In the genomic region with DNA sequence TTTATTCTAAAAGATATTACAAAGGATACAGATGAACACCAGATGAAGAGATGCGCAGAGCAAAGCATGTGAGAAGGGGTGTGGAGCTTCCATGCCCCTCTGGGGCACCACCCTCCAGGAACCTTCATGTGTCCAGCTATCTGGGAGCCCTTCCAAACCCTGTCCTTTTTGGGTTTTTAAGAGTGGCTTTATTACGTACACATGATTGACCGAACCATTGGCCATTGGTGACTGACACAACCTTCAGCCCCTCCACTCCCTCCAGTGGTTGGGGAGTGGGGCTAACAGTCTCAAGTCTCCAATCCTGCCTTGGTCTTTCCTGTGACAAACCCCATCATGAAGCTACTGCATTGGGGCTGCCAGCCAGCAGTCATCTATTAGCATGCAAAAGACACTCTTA, we compare ENCODE assay signal across 23 cellular contexts. TPM values are rescaled to one million over a fixed set of nuclear protein-coding genes. Genes with fewer than 3 reads are reported as not detected.
"Had no signal": no experiment of that assay in that cellular context is flagged by ENCODE, and none has a peak within 500 bp of the region (broad histone marks: within the 10 kb centered on the region; RNA-seq: fewer than 3 reads in every experiment).

No MANE protein-coding gene starts in this region.

- DNase-seq: activated CD4-positive, alpha-beta memory T cell treated with anti-CD3 and anti-CD28 coated beads, Interleukin-2, amount 10 ng/mL, durations not matched to agents 7 days and 5 days; activated CD4-positive, alpha-beta T cell treated with anti-CD3 and anti-CD28 coated beads, Interleukin-2, amount 10 ng/mL, durations not matched to agents 24 days and 14 days; activated effector memory CD4-positive, alpha-beta T cell treated with Interleukin-2 at 50 U/mL for 16 hours; activated naive CD4-positive, alpha-beta T cell treated with anti-CD3 and anti-CD28 coated beads, Interleukin-2, amount 10 ng/mL, durations not matched to agents 7 days and 5 days; activated T-cell treated with anti-CD3 and anti-CD28 coated beads, Interleukin-2, amount 50 U/mL, for 72 hours; amygdala; erythroblast; foreskin fibroblast; immature natural killer cell; natural killer cell; ovary; spleen; stimulated activated CD4-positive, alpha-beta T cell treated with anti-CD3 and anti-CD28 coated beads, Interleukin-4, amount 100 ng/mL, for 1 hour; stimulated activated naive CD4-positive, alpha-beta T cell treated with Interleukin-2 at 50 U/mL for 16 hours had no signal

- H3K4me3 Mint-ChIP-seq: activated CD4-positive, alpha-beta memory T cell treated with anti-CD3 and anti-CD28 coated beads, Interleukin-2, amount 10 ng/mL, durations not matched to agents 7 days and 5 days; activated CD4-positive, alpha-beta T cell treated with anti-CD3 and anti-CD28 coated beads, Interleukin-2, amount 10 ng/mL, durations not matched to agents 24 days and 14 days; activated naive CD4-positive, alpha-beta T cell treated with anti-CD3 and anti-CD28 coated beads, Interleukin-2, amount 10 ng/mL, durations not matched to agents 7 days and 5 days; activated T-cell treated with anti-CD3 and anti-CD28 coated beads, Interleukin-2, amount 50 U/mL, for 72 hours; immature natural killer cell; mesothelial cell of epicardium; natural killer cell; T-helper 1 cell treated with Interleukin-12 subunit alpha and Interleukin-12 subunit beta and Interleukin-4 antibody, amounts not matched to agents 30 μg/mL and 1 μg/mL, for 36 hours; type B pancreatic cell had no signal

- H3K36me3 ChIP-seq: cardiac muscle cell, ovary, prostate gland, spleen, thoracic aorta had no signal

- H3K9me3 ChIP-seq: ovary, prostate gland, spleen, thoracic aorta had no signal

- ATAC-seq: activated T-cell treated with anti-CD3 and anti-CD28 coated beads, Interleukin-2, amount 50 U/mL, for 72 hours; left lobe of liver; natural killer cell had no signal

- H3K27ac ChIP-seq: cardiac muscle cell, ovary, prostate gland, thoracic aorta had no signal

- H3K27me3 ChIP-seq: cardiac muscle cell, ovary, spleen had no signal

- H3K36me3 Mint-ChIP-seq: activated naive CD4-positive, alpha-beta T cell treated with anti-CD3 and anti-CD28 coated beads, Interleukin-2, amount 10 ng/mL, durations not matched to agents 7 days and 5 days; immature natural killer cell; mesothelial cell of epicardium; natural killer cell; type B pancreatic cell had no signal

- H3K4me3 ChIP-seq: cardiac muscle cell, lung, ovary, prostate gland, spleen, thoracic aorta had no signal

- H3K4me1 ChIP-seq: prostate gland had no signal

- H3K27ac Mint-ChIP-seq: activated CD4-positive, alpha-beta memory T cell treated with anti-CD3 and anti-CD28 coated beads, Interleukin-2, amount 10 ng/mL, durations not matched to agents 7 days and 5 days; activated CD4-positive, alpha-beta T cell treated with anti-CD3 and anti-CD28 coated beads, Interleukin-2, amount 10 ng/mL, durations not matched to agents 24 days and 14 days; activated naive CD4-positive, alpha-beta T cell treated with anti-CD3 and anti-CD28 coated beads, Interleukin-2, amount 10 ng/mL, durations not matched to agents 7 days and 5 days; activated T-cell treated with anti-CD3 and anti-CD28 coated beads, Interleukin-2, amount 50 U/mL, for 72 hours; immature natural killer cell; mesothelial cell of epicardium; natural killer cell; T-helper 1 cell treated with Interleukin-12 subunit alpha and Interleukin-12 subunit beta and Interleukin-4 antibody, amounts not matched to agents 30 μg/mL and 1 μg/mL, for 36 hours; type B pancreatic cell had no signal

- H3K27me3 Mint-ChIP-seq: activated CD4-positive, alpha-beta memory T cell treated with anti-CD3 and anti-CD28 coated beads, Interleukin-2, amount 10 ng/mL, durations not matched to agents 7 days and 5 days; activated CD4-positive, alpha-beta T cell treated with anti-CD3 and anti-CD28 coated beads, Interleukin-2, amount 10 ng/mL, durations not matched to agents 24 days and 14 days; activated naive CD4-positive, alpha-beta T cell treated with anti-CD3 and anti-CD28 coated beads, Interleukin-2, amount 10 ng/mL, durations not matched to agents 7 days and 5 days had no signal

- H3K9me3 Mint-ChIP-seq: activated CD4-positive, alpha-beta memory T cell treated with anti-CD3 and anti-CD28 coated beads, Interleukin-2, amount 10 ng/mL, durations not matched to agents 7 days and 5 days; activated naive CD4-positive, alpha-beta T cell treated with anti-CD3 and anti-CD28 coated beads, Interleukin-2, amount 10 ng/mL, durations not matched to agents 7 days and 5 days; activated T-cell treated with anti-CD3 and anti-CD28 coated beads, Interleukin-2, amount 50 U/mL, for 72 hours; immature natural killer cell; mesothelial cell of epicardium; natural killer cell; T-helper 1 cell treated with Interleukin-12 subunit alpha and Interleukin-12 subunit beta and Interleukin-4 antibody, amounts not matched to agents 30 μg/mL and 1 μg/mL, for 36 hours had no signal

RNA-seq across cellular contexts. Expression of a gene that starts 19.5 kb away (rescaled TPM):
- total RNA-seq: cardiac muscle cell, fibroblast of lung, left lobe of liver, prostate gland had no signal
- polyA plus RNA-seq: cardiac muscle cell had no signal

RNA-seq across cellular contexts. Expression of a gene that starts 32.8 kb away (rescaled TPM):
- total RNA-seq: cardiac muscle cell, left lobe of liver had no signal
- polyA plus RNA-seq: cardiac muscle cell, immature natural killer cell had no signal
